1 cellular context compared by ENCODE assay signal in the genomic region with DNA sequence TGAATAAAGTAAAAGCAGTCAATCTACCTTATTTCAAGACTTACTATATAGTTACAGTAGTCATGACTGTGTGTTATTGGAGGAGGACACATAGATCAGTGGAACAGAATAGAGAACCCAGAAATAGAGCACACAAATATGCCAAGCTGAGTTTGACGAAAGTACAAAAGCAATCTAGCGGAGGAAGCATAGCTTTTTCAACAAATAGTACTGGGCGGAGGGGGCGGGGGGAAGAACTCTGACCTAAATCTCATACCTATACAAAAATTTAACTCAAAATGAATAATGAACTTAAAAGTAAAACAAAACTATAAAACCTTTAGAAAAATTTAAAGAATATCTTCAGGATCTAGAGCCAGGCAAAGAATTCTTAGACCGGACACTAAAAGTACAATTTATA.
TF ChIP-seq lines count a peak whose summit lies in the region.

No MANE protein-coding gene starts in this region.

TF ChIP-seq in K562, 482 proteins besides CTCF, POLR2A, EP300 and RAD21 (continued from another document):
- TF ChIP-seq FOXK2 (conservative IDR thresholded peaks at IDR 0.05 in 1 of 2, IDR thresholded peaks at IDR 0.05 in 1 of 2; ENCODE audit: low read depth in 2 of 2) (no peak), NRF1 (conservative IDR thresholded peaks at IDR 0.05 in 1 of 2, IDR thresholded peaks at IDR 0.05 in 1 of 2) (no peak), ZNF76 (CRISPR knock-in tag; IDR thresholded peaks at IDR 0.05; ENCODE audit: borderline replicate concordance) (no peak), KHSRP (IDR thresholded peaks at IDR 0.05) (no peak)
- TF ChIP-seq, protein P1, sequence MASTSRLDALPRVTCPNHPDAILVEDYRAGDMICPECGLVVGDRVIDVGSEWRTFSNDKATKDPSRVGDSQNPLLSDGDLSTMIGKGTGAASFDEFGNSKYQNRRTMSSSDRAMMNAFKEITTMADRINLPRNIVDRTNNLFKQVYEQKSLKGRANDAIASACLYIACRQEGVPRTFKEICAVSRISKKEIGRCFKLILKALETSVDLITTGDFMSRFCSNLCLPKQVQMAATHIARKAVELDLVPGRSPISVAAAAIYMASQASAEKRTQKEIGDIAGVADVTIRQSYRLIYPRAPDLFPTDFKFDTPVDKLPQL (IDR thresholded peaks at IDR 0.05; ENCODE audit: extremely low read depth, insufficient read length) = no peak
TF ChIP-seq in K562: peak in this region for 0.
